19 cellular contexts compared by ENCODE assay signal in the genomic region with DNA sequence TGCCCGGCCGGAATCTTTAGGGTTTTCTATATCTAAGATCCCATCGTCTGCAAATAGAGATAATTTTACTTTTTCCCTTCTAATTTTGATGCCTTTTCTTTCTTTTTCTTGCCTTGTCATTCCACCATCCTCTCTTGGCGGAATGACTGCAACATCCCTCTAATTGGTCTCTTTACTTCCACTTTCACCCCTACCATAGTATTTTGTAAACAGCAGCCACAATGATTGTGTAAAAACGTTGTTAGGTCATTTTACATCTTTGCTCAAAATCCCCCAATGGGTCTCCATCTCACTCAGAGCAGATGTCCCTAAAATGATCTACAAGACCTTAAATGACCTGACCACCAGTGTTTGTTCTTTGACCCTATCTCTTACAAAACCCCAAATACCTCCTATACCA.
"Had no signal": no experiment of that assay in that cellular context is flagged by ENCODE, and none has a peak within 500 bp of the region (broad histone marks: within the 10 kb centered on the region; RNA-seq: fewer than 3 reads in every experiment).

No MANE protein-coding gene starts in this region.

- H3K4me3 Mint-ChIP-seq: activated B cell treated with CpG ODN at 0.5 μM for 24 hours; activated CD4-positive, alpha-beta memory T cell treated with anti-CD3 and anti-CD28 coated beads for 36 hours; activated CD8-positive, alpha-beta memory T cell treated with anti-CD3 and anti-CD28 coated beads, Interleukin-2, amount 10 ng/mL, durations not matched to agents 7 days and 5 days; activated naive CD4-positive, alpha-beta T cell treated with anti-CD3 and anti-CD28 coated beads for 36 hours; activated T-cell treated with anti-CD3 and anti-CD28 coated beads, Interleukin-2, amount 50 U/mL, for 24 hours; mesothelial cell of epicardium had no signal

- H3K27ac Mint-ChIP-seq: activated B cell treated with CpG ODN at 0.5 μM for 24 hours; activated CD4-positive, alpha-beta memory T cell treated with anti-CD3 and anti-CD28 coated beads for 36 hours; activated CD8-positive, alpha-beta memory T cell treated with anti-CD3 and anti-CD28 coated beads, Interleukin-2, amount 10 ng/mL, durations not matched to agents 7 days and 5 days; activated naive CD4-positive, alpha-beta T cell treated with anti-CD3 and anti-CD28 coated beads for 36 hours; activated T-cell treated with anti-CD3 and anti-CD28 coated beads, Interleukin-2, amount 50 U/mL, for 24 hours; mesothelial cell of epicardium had no signal

- H3K9me3 Mint-ChIP-seq: activated B cell treated with CpG ODN at 0.5 μM for 24 hours; activated CD4-positive, alpha-beta memory T cell treated with anti-CD3 and anti-CD28 coated beads for 36 hours; activated naive CD4-positive, alpha-beta T cell treated with anti-CD3 and anti-CD28 coated beads for 36 hours; activated T-cell treated with anti-CD3 and anti-CD28 coated beads, Interleukin-2, amount 50 U/mL, for 24 hours had no signal

- H3K27me3 Mint-ChIP-seq: activated B cell treated with CpG ODN at 0.5 μM for 24 hours; activated CD4-positive, alpha-beta memory T cell treated with anti-CD3 and anti-CD28 coated beads for 36 hours; activated CD8-positive, alpha-beta memory T cell treated with anti-CD3 and anti-CD28 coated beads, Interleukin-2, amount 10 ng/mL, durations not matched to agents 7 days and 5 days; activated T-cell treated with anti-CD3 and anti-CD28 coated beads, Interleukin-2, amount 50 U/mL, for 24 hours had no signal

- DNase-seq: activated B cell treated with CpG ODN at 0.5 μM for 24 hours; activated CD4-positive, alpha-beta memory T cell treated with anti-CD3 and anti-CD28 coated beads for 36 hours; activated CD4-positive, alpha-beta T cell treated with anti-CD3 and anti-CD28 coated beads for 4 hours; activated CD8-positive, alpha-beta memory T cell treated with anti-CD3 and anti-CD28 coated beads, Interleukin-2, amount 10 ng/mL, durations not matched to agents 7 days and 5 days; activated naive CD4-positive, alpha-beta T cell treated with anti-CD3 and anti-CD28 coated beads for 36 hours; activated T-cell treated with anti-CD3 and anti-CD28 coated beads, Interleukin-2, amount 50 U/mL, for 24 hours; aorta; brain microvascular endothelial cell; central memory CD4-positive, alpha-beta T cell; colonic mucosa; heart left ventricle; left lung; stimulated activated CD4-positive, alpha-beta T cell treated with anti-CD3 and anti-CD28 coated beads, Interleukin-12 subunit alpha, Interleukin-12 subunit beta, amount 100 ng/mL, for 4 hours; stimulated activated CD4-positive, alpha-beta T cell treated with anti-CD3 and anti-CD28 coated beads, Interleukin-1b, Interleukin-23, amount 100 ng/mL, for 48 hours; stimulated activated naive CD8-positive, alpha-beta T cell treated with anti-CD3 and anti-CD28 coated beads, Interleukin-15, Interleukin-2, amounts not matched to agents 100 U/mL and 50 U/mL, for 24 hours; substantia nigra; tibial artery; uterus had no signal

- ATAC-seq: activated CD8-positive, alpha-beta memory T cell treated with anti-CD3 and anti-CD28 coated beads, Interleukin-2, amount 10 ng/mL, durations not matched to agents 7 days and 5 days; heart left ventricle; left lung; stimulated activated naive CD8-positive, alpha-beta T cell treated with anti-CD3 and anti-CD28 coated beads, Interleukin-15, Interleukin-2, amounts not matched to agents 100 U/mL and 50 U/mL, for 24 hours had no signal

- H3K4me1 Mint-ChIP-seq: activated CD8-positive, alpha-beta memory T cell treated with anti-CD3 and anti-CD28 coated beads, Interleukin-2, amount 10 ng/mL, durations not matched to agents 7 days and 5 days; mesothelial cell of epicardium had no signal
